ENCODE assay signal across 8 cellular contexts in genomic region chr4:158670975-158671664, GRCh38. TPM values are rescaled to one million over a fixed set of nuclear protein-coding genes. Genes with fewer than 3 reads are reported as not detected.
DNase-seq lines count a peak whose midpoint lies in the region; ATAC-seq and TF ChIP-seq lines count a peak whose summit lies in the region.

No MANE protein-coding gene starts in this region.

- H3K9me3 ChIP-seq in BLaER1 treated with 17β-estradiol and CSF1 and Interleukin-3, amounts not matched to agents 10 nM and 100 nM (replicated peaks in 1 of 11), result no peaks in the 10 kb centered on the region
- no peaks in the 10 kb centered on the region for H3K9me3 ChIP-seq in mononuclear cell (ENCODE audit: low read depth, low read length)

- H3K36me3 ChIP-seq in BLaER1 treated with 17β-estradiol and CSF1 and Interleukin-3, amounts not matched to agents 10 nM and 100 nM, result peaks cover 0 to 36% (median 14%) of the 10 kb centered on the region in 11 experiments; a peak in 18 of 22 replicates

- peak; percentile 26 for ATAC-seq in GM19035 (IDR thresholded peaks at IDR 0.05; ENCODE audit: unreplicated experiment)
- peak; percentile 37 for ATAC-seq in HG03354 (IDR thresholded peaks at IDR 0.05; ENCODE audit: poor library complexity, severe bottlenecking, unreplicated experiment)

- peaks cover 0 to 33% (median 0%) of the 10 kb centered on the region in 11 experiments; a peak in 9 of 22 replicates for H4K20me1 ChIP-seq in BLaER1 treated with 17β-estradiol and CSF1 and Interleukin-3, amounts not matched to agents 10 nM and 100 nM

- no peak for TF ChIP-seq CTCF in epithelial cell of esophagus (IDR thresholded peaks at IDR 0.05; ENCODE audit: insufficient read depth, low read depth, low read length, missing control alignments)

- peak overlapping the region; percentile 83 to 95 (median 90) for H3K9ac ChIP-seq in BLaER1 treated with 17β-estradiol and CSF1 and Interleukin-3, amounts not matched to agents 10 nM and 100 nM

- peak; percentile 34 for DNase-seq in NCI-H748 treated with DMSO at 0.1 percent for 48 hours (lab: John Stamatoyannopoulos, UW)
- peak; percentile 26 for DNase-seq in activated CD8-positive, alpha-beta memory T cell treated with anti-CD3 and anti-CD28 coated beads, Interleukin-2, amount 50 U/mL, for 24 hours (ENCODE audit: extremely low read depth)
- peak; percentile 60 for DNase-seq in epithelial cell of esophagus (ENCODE audit: low read depth)
- DNase-seq in stimulated activated CD8-positive, alpha-beta memory T cell treated with anti-CD3 and anti-CD28 coated beads, Interleukin-4, amount 100 ng/mL, for 1 hour (ENCODE audit: low read depth in 2 of 2, low spot score in 1 of 2), result peak; percentile 10 to 13

- H3K4me2 ChIP-seq in BLaER1 treated with 17β-estradiol and CSF1 and Interleukin-3, amounts not matched to agents 10 nM and 100 nM, result peak overlapping the region; percentile 81 to 98 (median 87)

- peak overlapping the region; percentile 82 to 99 (median 92) for H3K4me3 ChIP-seq in BLaER1 treated with 17β-estradiol and CSF1 and Interleukin-3, amounts not matched to agents 10 nM and 100 nM
- peak overlapping the region; percentile 91 for H3K4me3 ChIP-seq in epithelial cell of esophagus (ENCODE audit: low read length)
- peak overlapping the region; percentile 90 for H3K4me3 ChIP-seq in mononuclear cell (ENCODE audit: low read length)

- peak overlapping the region; percentile 77 to 94 (median 90); a peak in 21 of 22 replicates for H3K27ac ChIP-seq in BLaER1 treated with 17β-estradiol and CSF1 and Interleukin-3, amounts not matched to agents 10 nM and 100 nM

- H3K4me1 ChIP-seq in BLaER1 treated with 17β-estradiol and CSF1 and Interleukin-3, amounts not matched to agents 10 nM and 100 nM, result peaks cover 18 to 27% (median 25%) of the 10 kb centered on the region in 10 experiments
- peaks cover 27% of the 10 kb centered on the region for H3K4me1 ChIP-seq in mononuclear cell (ENCODE audit: insufficient read depth, low read length)

- no peaks in the 10 kb centered on the region for H3K27me3 ChIP-seq in BLaER1 treated with 17β-estradiol and CSF1 and Interleukin-3, amounts not matched to agents 10 nM and 100 nM
- H3K27me3 ChIP-seq in mononuclear cell (ENCODE audit: insufficient read depth, low read length), result no peaks in the 10 kb centered on the region

RNA-seq across cellular contexts. Expression of gene C4orf46, which starts 0.6 kb away (rescaled TPM):
- 14.9 TPM for total RNA-seq in mononuclear cell

RNA-seq across cellular contexts. Expression of gene ETFDH, which starts 1.0 kb away (rescaled TPM):
- 16.7 TPM for total RNA-seq in mononuclear cell

RNA-seq across cellular contexts. Expression of gene PPID, which starts 52.1 kb away (rescaled TPM):
- 9.6 TPM for total RNA-seq in mononuclear cell

Comparison
In these comparisons a context has a peak if more than half of its experiments do, and no peak if none do; other contexts are left out.
1. Peak in every context shown above with its lines: DNase-seq, ATAC-seq, H3K4me3 ChIP-seq and H3K27ac ChIP-seq.